ENCODE assay signal across 24 cellular contexts in the genomic region with DNA sequence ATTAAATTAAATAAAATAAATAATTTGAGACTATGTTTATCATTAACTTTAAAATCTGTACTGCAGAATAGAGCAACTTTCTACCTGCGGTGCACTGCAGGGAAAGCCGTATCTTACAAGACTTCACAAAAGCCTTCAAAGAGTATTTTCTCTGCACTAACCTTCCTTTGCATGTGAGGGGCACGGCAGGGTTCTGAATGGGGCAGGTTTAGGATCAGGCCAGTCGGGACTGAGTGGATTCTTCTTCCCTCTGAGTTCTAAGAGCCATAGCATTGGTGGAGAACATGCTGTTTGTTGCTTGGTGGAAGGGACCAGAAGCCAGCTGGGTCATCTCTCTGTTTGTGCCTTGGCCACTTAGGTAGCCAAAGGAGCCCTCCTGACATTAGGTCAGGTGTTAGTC. TPM values are rescaled to one million over a fixed set of nuclear protein-coding genes. Genes with fewer than 3 reads are reported as not detected.
"Had no signal": no experiment of that assay in that cellular context is flagged by ENCODE, and none has a peak within 500 bp of the region (broad histone marks: within the 10 kb centered on the region; RNA-seq: fewer than 3 reads in every experiment).

No MANE protein-coding gene starts in this region.

- H3K27ac ChIP-seq: RWPE1 had no signal

- H3K9me3 ChIP-seq: MG63, SK-N-SH had no signal

- ATAC-seq: HepG2, Panc1, PC-3 had no signal

- H3K4me2 ChIP-seq: SK-N-SH had no signal

- H3K9ac ChIP-seq: SK-N-SH had no signal

- H3K36me3 ChIP-seq: MG63 had no signal

- DNase-seq: IMR-90, Karpas-422, KG1, MG63, NCI-H1092, NCI-H1436, NCI-H187, NCI-H2029, NCI-H2081 treated with DMSO at 0.1 percent for 48 hours, NCI-H2171, NCI-H226, NCI-H446, NCI-H510A, NCI-H524 treated with DMSO at 0.1 percent for 48 hours, NCI-H69, NCI-H774, PC-3, SHP77, SK-N-SH, SW 1271 had no signal

- H3K4me3 ChIP-seq: MG63 had no signal

- H3K9me2 ChIP-seq: SK-N-SH had no signal

RNA-seq across cellular contexts. Expression of a gene that starts 55.2 kb away (rescaled TPM):
- total RNA-seq: OCI-LY7 had no signal
